In the genomic region with DNA sequence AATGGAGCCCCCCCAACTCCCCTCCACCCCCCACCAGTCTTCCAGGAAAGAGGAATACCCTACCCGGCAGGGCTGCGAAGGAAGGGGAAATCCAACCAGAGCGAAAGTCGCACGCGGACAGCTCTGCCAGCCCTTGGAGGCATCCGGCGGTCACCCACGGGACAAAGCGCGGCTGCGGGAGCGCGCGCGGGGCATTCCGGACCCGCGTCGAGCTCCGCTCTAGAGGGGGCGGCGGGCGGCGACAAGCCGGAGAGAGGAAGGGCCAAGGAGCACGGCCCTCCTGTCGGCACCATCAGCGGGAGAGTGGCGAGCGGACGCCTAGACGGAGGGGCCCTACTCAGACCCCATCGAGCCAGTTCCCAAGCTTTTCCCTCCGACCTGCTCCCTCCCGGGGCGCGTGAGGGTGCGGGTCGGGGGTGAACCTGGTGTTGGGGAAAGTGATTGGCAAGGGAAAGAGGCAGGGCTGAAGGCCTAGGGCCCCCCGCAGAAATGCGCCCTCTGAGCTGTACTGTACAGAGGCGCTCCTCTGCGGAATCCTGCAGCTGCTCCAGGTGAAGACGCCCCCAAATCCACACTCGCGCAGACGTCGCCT, we compare ENCODE assay signal across 8 cellular contexts. TPM values are rescaled to one million over a fixed set of nuclear protein-coding genes. Genes with fewer than 3 reads are reported as not detected.
DNase-seq lines count a peak whose midpoint lies in the region; ATAC-seq and TF ChIP-seq lines count a peak whose summit lies in the region.

No MANE protein-coding gene starts in this region.

- no peak for TF ChIP-seq POLR2A in vagina (IDR thresholded peaks at IDR 0.05)

- H3K79me2 ChIP-seq in MM.1S (ENCODE audit: low read length) = no peaks in the 10 kb centered on the region

- H3K4me2 ChIP-seq in MM.1S (ENCODE audit: low read depth, low read length) = peak overlapping the region; percentile 94

- H3K36me3 Mint-ChIP-seq in CD14-positive monocyte = peaks cover 9 to 13% of the 10 kb centered on the region in 2 donors

- H3K4me3 Mint-ChIP-seq in CD14-positive monocyte = peak overlapping the region; percentile 78 to 91

- no peak overlapping the region; the same call in 1 of the 2 replicates for H3K9ac ChIP-seq in MM.1S (ENCODE audit: low read length)
- H3K9ac ChIP-seq in colonic mucosa (ENCODE audit: low read depth in 2 of 2, low read length in 2 of 2) = peak overlapping the region; percentile 55 to 60

- peak overlapping the region in 6 of 7 donors; percentile 26 to 85 (median 66) for H3K27ac Mint-ChIP-seq in CD14-positive monocyte

- no peaks in the 10 kb centered on the region for H3K9me2 ChIP-seq in MM.1S (replicated peaks; ENCODE audit: insufficient read depth, low read length)

- H3K9me3 ChIP-seq in MM.1S (replicated peaks; ENCODE audit: insufficient read depth, low read length) = no peaks in the 10 kb centered on the region
- no peaks in the 10 kb centered on the region for H3K9me3 ChIP-seq in colonic mucosa
- no peaks in the 10 kb centered on the region for H3K9me3 ChIP-seq in mononuclear cell (ENCODE audit: low read depth, low read length)
- H3K9me3 ChIP-seq in vagina = no peaks in the 10 kb centered on the region

- no peaks in the 10 kb centered on the region; the same call in 1 of the 2 replicates for H3K4me1 ChIP-seq in MM.1S (ENCODE audit: low read length)
- no peaks in the 10 kb centered on the region for H3K4me1 ChIP-seq in colonic mucosa
- peaks cover 56% of the 10 kb centered on the region for H3K4me1 ChIP-seq in mononuclear cell (ENCODE audit: insufficient read depth, low read length)
- peaks cover 57% of the 10 kb centered on the region for H3K4me1 ChIP-seq in vagina

- peaks cover 15% of the 10 kb centered on the region for H3K27me3 ChIP-seq in MM.1S (replicated peaks; ENCODE audit: insufficient read depth, low read length)
- peaks cover 24% of the 10 kb centered on the region for H3K27me3 ChIP-seq in colonic mucosa
- peaks cover 41% of the 10 kb centered on the region for H3K27me3 ChIP-seq in mononuclear cell (ENCODE audit: insufficient read depth, low read length)
- H3K27me3 ChIP-seq in vagina = no peaks in the 10 kb centered on the region

- DNase-seq in CD14-positive monocyte (ENCODE audit: low spot score) = peak; percentile 51
- DNase-seq in MM.1S = no peak
- no peak for DNase-seq in colonic mucosa
- no peak for DNase-seq in vagina (ENCODE audit: extremely low spot score in 2 of 2)
- DNase-seq in NCI-H82 (lab: John Stamatoyannopoulos, UW) = no peak
- DNase-seq in NK-92 treated with Interleukin-12 subunit alpha and Interleukin-12 subunit beta, amount 100 ng/mL, for 24 hours (lab: John Stamatoyannopoulos, UW) = no peak

- H4K20me1 ChIP-seq in MM.1S (ENCODE audit: insufficient read depth, low read length) = no peaks in the 10 kb centered on the region

- intact Hi-C loops in CD14-positive monocyte (cut with micrococcal nuclease) (no loop called here), colonic mucosa (cut with DNase I) (no loop called here), vagina (cut with DNase I) (no loop called here)

- TF ChIP-seq CTCF in CD14-positive monocyte (IDR thresholded peaks at IDR 0.05) = no peak
- no peak for TF ChIP-seq CTCF in MM.1S (IDR thresholded peaks at IDR 0.05; ENCODE audit: low read length)
- no peak for TF ChIP-seq CTCF in colonic mucosa (IDR thresholded peaks at IDR 0.05)
- TF ChIP-seq CTCF in vagina (IDR thresholded peaks at IDR 0.05) = no peak

- peaks cover 0 to 8% (median 5%) of the 10 kb centered on the region in 7 donors for H3K9me3 Mint-ChIP-seq in CD14-positive monocyte

- no peaks in the 10 kb centered on the region for H3F3A ChIP-seq in MM.1S (ENCODE audit: insufficient read depth, low read length)

- H3K27me3 Mint-ChIP-seq in CD14-positive monocyte (ENCODE audit: low read depth in 3 of 3) = peaks cover 51 to 68% (median 51%) of the 10 kb centered on the region in 3 donors

- H3K36me3 ChIP-seq in MM.1S (replicated peaks; ENCODE audit: insufficient read depth, low read length) (no peaks in the 10 kb centered on the region), colonic mucosa (no peaks in the 10 kb centered on the region), vagina (no peaks in the 10 kb centered on the region)

- H3K27ac ChIP-seq in MM.1S (ENCODE audit: low read length) (no peak overlapping the region), colonic mucosa (no peak overlapping the region), vagina (peak overlapping the region; percentile 64)

- peaks cover 57% of the 10 kb centered on the region for H3K4me1 Mint-ChIP-seq in CD14-positive monocyte

- H2AFZ ChIP-seq in MM.1S (ENCODE audit: low read length) = peak overlapping the region; percentile 39; the same call in 1 of the 2 replicates

- peak; percentile 12 for ATAC-seq in GM21367 (IDR thresholded peaks at IDR 0.05; ENCODE audit: unreplicated experiment)

- peak overlapping the region; percentile 63 for H3K4me3 ChIP-seq in MM.1S (ENCODE audit: low read length)
- H3K4me3 ChIP-seq in colonic mucosa = peak overlapping the region; percentile 58
- peak overlapping the region; percentile 46 for H3K4me3 ChIP-seq in mononuclear cell (ENCODE audit: low read length)
- peak overlapping the region; percentile 65 to 67 for H3K4me3 ChIP-seq in vagina

RNA-seq across cellular contexts. Expression of a gene that starts 0.4 kb away (rescaled TPM):
- polyA plus RNA-seq in CD14-positive monocyte = 100 to 1,000 TPM in 1 of 2 donors, 10 to 100 TPM in 1; 81.6 to 127 TPM
- 1 to 10 TPM; 4.9 to 5.4 TPM for total RNA-seq in colonic mucosa
- total RNA-seq in mononuclear cell = 209 TPM
- total RNA-seq in vagina = 28.5 TPM

RNA-seq across cellular contexts. Expression of a gene that starts 36.6 kb away (rescaled TPM):
- 10 to 100 TPM; 35.6 to 40.7 TPM for polyA plus RNA-seq in CD14-positive monocyte
- total RNA-seq in colonic mucosa (10 to 100 TPM; 15.9 to 28.4 TPM), mononuclear cell (13.1 TPM), vagina (10.1 TPM)
